8 cellular contexts compared by ENCODE assay signal in genomic region chrX:21940356-21940829, GRCh38. TPM values are rescaled to one million over a fixed set of nuclear protein-coding genes. Genes with fewer than 3 reads are reported as not detected.
DNase-seq lines count a peak whose midpoint lies in the region; ATAC-seq and TF ChIP-seq lines count a peak whose summit lies in the region.

Gene SMS, plus strand, starts transcription at chrX:21940709. Its CDS starts 116 bp downstream, at chrX:21940825.

- peak within 1 kb of the TSS; percentile 32 for H3K4me2 ChIP-seq in H9 (ENCODE audit: insufficient read depth, insufficient read length, low read length)
- peak within 1 kb of the TSS; percentile 63 for H3K4me2 ChIP-seq in SU-DHL-6 (ENCODE audit: low read depth, low read length, poor library complexity, severe bottlenecking)

- peaks cover 6 to 14% (median 7%) of the 10 kb centered on the region in 3 experiments; a peak in 5 of 7 replicates for H3K36me3 Mint-ChIP-seq in H9 (ENCODE audit: insufficient read depth in 1 of 3, low read depth in 3 of 3)
- H3K36me3 Mint-ChIP-seq in activated naive CD8-positive, alpha-beta T cell treated with anti-CD3 and anti-CD28 coated beads, Interleukin-2, amount 50 U/mL, for 24 hours (ENCODE audit: low read depth) = peaks cover 24% of the 10 kb centered on the region

- H2AFZ ChIP-seq in H9 (ENCODE audit: low read length) (no peak within 1 kb of the TSS), SU-DHL-6 (ENCODE audit: low read depth, low read length, severe bottlenecking) (peak within 1 kb of the TSS; percentile 93)

- no peak within 1 kb of the TSS for H3K56ac ChIP-seq in H9 (ENCODE audit: insufficient read length, low read depth, low read length)

- H2BK5ac ChIP-seq in H9 (ENCODE audit: insufficient read length, low read length) = no peak within 1 kb of the TSS

- peak within 1 kb of the TSS; percentile 80; the same call in 1 of the 2 replicates for H3K14ac ChIP-seq in H9 (ENCODE audit: insufficient read depth, low read length)

- no peaks in the 10 kb centered on the region for H3K9me2 ChIP-seq in SU-DHL-6 (replicated peaks; ENCODE audit: insufficient read depth, low read length)

- no peak within 1 kb of the TSS for H4K91ac ChIP-seq in H9 (ENCODE audit: insufficient read length, low read depth, low read length)

- intact Hi-C loops in cardiac septum (cut with DNase I) (loop anchor here (10.0 kb wide), 1 partner anchor 186 kb away; the partner anchor contains the start of gene SMPX), posterior cingulate gyrus (cut with DNase I) (no loop called here), uterus (cut with DNase I; ENCODE audit: low total_unique reads) (no loop called here)

- no peak within 1 kb of the TSS for H4K8ac ChIP-seq in H9 (replicated peaks; ENCODE audit: insufficient read length, low read depth, low read length)

- H3K9me3 ChIP-seq in H9 (ENCODE audit: control insufficient read depth, low read depth, low read length) = no peaks in the 10 kb centered on the region
- no peaks in the 10 kb centered on the region for H3K9me3 ChIP-seq in MG63
- no peaks in the 10 kb centered on the region for H3K9me3 ChIP-seq in SU-DHL-6 (ENCODE audit: insufficient read depth, low read length)
- no peaks in the 10 kb centered on the region for H3K9me3 ChIP-seq in uterus

- no peak within 1 kb of the TSS for H2BK15ac ChIP-seq in H9 (ENCODE audit: low read depth, low read length)

- 0 out of 2 replicates have a peak, but pooled peaks cover 9% of the 10 kb centered on the region for H3F3A ChIP-seq in SU-DHL-6 (ENCODE audit: insufficient read depth)

- peaks cover 38 to 45% of the 10 kb centered on the region in 2 experiments for H3K4me1 Mint-ChIP-seq in H9
- peaks cover 28% of the 10 kb centered on the region for H3K4me1 Mint-ChIP-seq in activated naive CD8-positive, alpha-beta T cell treated with anti-CD3 and anti-CD28 coated beads, Interleukin-2, amount 50 U/mL, for 24 hours

- H2AK5ac ChIP-seq in H9 (ENCODE audit: insufficient read length, low read length) = no peak within 1 kb of the TSS

- ATAC-seq in activated naive CD8-positive, alpha-beta T cell treated with anti-CD3 and anti-CD28 coated beads, Interleukin-2, amount 50 U/mL, for 24 hours = peak; percentile 77

- no peaks in the 10 kb centered on the region for H3K27me3 Mint-ChIP-seq in H9 (ENCODE audit: low read depth)
- no peaks in the 10 kb centered on the region for H3K27me3 Mint-ChIP-seq in activated naive CD8-positive, alpha-beta T cell treated with anti-CD3 and anti-CD28 coated beads, Interleukin-2, amount 50 U/mL, for 24 hours

- H3K27me3 ChIP-seq in H9 (ENCODE audit: insufficient read depth, low read length) (no peaks in the 10 kb centered on the region), MG63 (no peaks in the 10 kb centered on the region), SU-DHL-6 (ENCODE audit: low read length) (no peaks in the 10 kb centered on the region), uterus (no peaks in the 10 kb centered on the region)

- H3K4me3 Mint-ChIP-seq in H9 = peak within 1 kb of the TSS; percentile 91 to 94
- peak within 1 kb of the TSS; percentile 89 for H3K4me3 Mint-ChIP-seq in activated naive CD8-positive, alpha-beta T cell treated with anti-CD3 and anti-CD28 coated beads, Interleukin-2, amount 50 U/mL, for 24 hours

- H3K27ac ChIP-seq in H9 (ENCODE audit: insufficient read length, low read depth, low read length) (no peak within 1 kb of the TSS), SU-DHL-6 (ENCODE audit: low read depth, low read length) (no peak within 1 kb of the TSS; the same call in 1 of the 2 replicates), uterus (peak within 1 kb of the TSS; percentile 81 to 82)

- TF ChIP-seq CTCF in H9 (conservative IDR thresholded peaks at IDR 0.05) (no peak), SU-DHL-6 (IDR thresholded peaks at IDR 0.05; ENCODE audit: insufficient read depth, low read length, poor library complexity, severe bottlenecking) (no peak), uterus (IDR thresholded peaks at IDR 0.05) (no peak)

- no CpG with 5 or more reads among the region's 46 CpGs for WGBS in H9 (ENCODE audit: extremely low coverage, insufficient read length, low lambda C conversion rate)

- H3K27ac Mint-ChIP-seq in H9 = peak within 1 kb of the TSS; percentile 40 to 97 (median 59); a peak in 4 of 7 replicates
- H3K27ac Mint-ChIP-seq in activated naive CD8-positive, alpha-beta T cell treated with anti-CD3 and anti-CD28 coated beads, Interleukin-2, amount 50 U/mL, for 24 hours = peak within 1 kb of the TSS; percentile 93

- no peak within 1 kb of the TSS for H2BK12ac ChIP-seq in H9 (ENCODE audit: insufficient read length, low read depth, low read length)

- H3K23ac ChIP-seq in H9 (ENCODE audit: insufficient read length, low read depth, low read length) = no peak within 1 kb of the TSS

- H3T11ph ChIP-seq in H9 (ENCODE audit: low read length) = no peak within 1 kb of the TSS

- peaks cover 30% of the 10 kb centered on the region; the same call in 1 of the 2 replicates for H3K79me2 ChIP-seq in H9 (ENCODE audit: insufficient read depth, low read length)
- peaks cover 32% of the 10 kb centered on the region for H3K79me2 ChIP-seq in SU-DHL-6 (ENCODE audit: insufficient read depth, low read length)

- peak within 1 kb of the TSS; percentile 60 for H3K9ac ChIP-seq in H9 (ENCODE audit: extremely low read depth, insufficient read length, low read length)
- H3K9ac ChIP-seq in SU-DHL-6 (ENCODE audit: low read length) = peak within 1 kb of the TSS; percentile 63

- no peak within 1 kb of the TSS for H2BK20ac ChIP-seq in H9 (ENCODE audit: low read depth, low read length, poor library complexity, severe bottlenecking)

- peaks cover 0 to 40% of the 10 kb centered on the region in 2 experiments; a peak in 4 of 5 replicates for H3K9me3 Mint-ChIP-seq in H9
- H3K9me3 Mint-ChIP-seq in activated naive CD8-positive, alpha-beta T cell treated with anti-CD3 and anti-CD28 coated beads, Interleukin-2, amount 50 U/mL, for 24 hours = no peaks in the 10 kb centered on the region

- H4K20me1 ChIP-seq in H9 (ENCODE audit: control insufficient read depth, insufficient read depth, insufficient read length) = no peaks in the 10 kb centered on the region
- H4K20me1 ChIP-seq in SU-DHL-6 (ENCODE audit: low read depth, low read length) = no peaks in the 10 kb centered on the region

- peak; percentile 32 to 68 for TF ChIP-seq POLR2A in uterus (IDR thresholded peaks at IDR 0.05)

- H4K5ac ChIP-seq in H9 (ENCODE audit: insufficient read length, low read depth, low read length) = no peak within 1 kb of the TSS

- H3K23me2 ChIP-seq in H9 (ENCODE audit: insufficient read length, low read depth, low read length, poor library complexity, severe bottlenecking) = peaks cover 6% of the 10 kb centered on the region

- peak within 1 kb of the TSS; percentile 84 for H3K18ac ChIP-seq in H9 (ENCODE audit: insufficient read length, low read depth, low read length)

- DNase-seq in GF-D8 (lab: John Stamatoyannopoulos, UW) (peak; percentile 21), H9 (peak; percentile 67), MG63 (peak; percentile 91), cardiac septum (ENCODE audit: low spot score) (peak; percentile 89), posterior cingulate gyrus (peak; percentile 21 to 92 (median 62)), uterus (peak; percentile 71 to 78)
- peak; percentile 74 for DNase-seq in activated naive CD8-positive, alpha-beta T cell treated with anti-CD3 and anti-CD28 coated beads, Interleukin-2, amount 50 U/mL, for 24 hours

- peaks cover 11% of the 10 kb centered on the region for H3K36me3 ChIP-seq in MG63
- no peaks in the 10 kb centered on the region for H3K36me3 ChIP-seq in SU-DHL-6 (ENCODE audit: low read length)
- H3K36me3 ChIP-seq in uterus = no peaks in the 10 kb centered on the region

- peak within 1 kb of the TSS; percentile 69 for H3K4me3 ChIP-seq in MG63
- peak within 1 kb of the TSS; percentile 67 for H3K4me3 ChIP-seq in SU-DHL-6 (ENCODE audit: insufficient read depth, low read length, poor library complexity, severe bottlenecking)
- peak within 1 kb of the TSS; percentile 31 to 58 for H3K4me3 ChIP-seq in uterus

- H3K4ac ChIP-seq in H9 (ENCODE audit: low read depth, low read length) = no peak within 1 kb of the TSS; the same call in 1 of the 2 replicates

- no peak within 1 kb of the TSS for H2BK120ac ChIP-seq in H9 (ENCODE audit: low read depth, low read length, poor library complexity, severe bottlenecking)

- peaks cover 2% of the 10 kb centered on the region; the same call in 1 of the 2 replicates for H3K4me1 ChIP-seq in H9 (ENCODE audit: insufficient read depth, low read length)
- H3K4me1 ChIP-seq in uterus = no peaks in the 10 kb centered on the region

- no peaks in the 10 kb centered on the region for H3K79me1 ChIP-seq in H9 (ENCODE audit: insufficient read depth, low read depth, low read length, poor library complexity, severe bottlenecking)

RNA-seq across cellular contexts. Expression of gene SMS, which starts in this region (rescaled TPM):
- total RNA-seq in H9 (2021) = 411 and 415 TPM in 2 replicates
- 548 and 711 TPM in 2 replicates for total RNA-seq in MG63 (2014; rRNA removed; shearing (Covaris generic); ENCODE audit: low replicate concordance)
- 74.9 TPM for total RNA-seq in cardiac septum
- total RNA-seq in uterus = 10 to 100 TPM in 3 of 4 donors, 1 to 10 TPM in 1; 6.4 to 84.3 (median 37.8) TPM

Comparison
In these comparisons a context has a peak if more than half of its experiments do, and no peak if none do; other contexts are left out.
1. DNase-seq: peak in every context shown above with its lines; median percentile 91 in MG63; 89 in cardiac septum; 74 in uterus; 74 in activated naive CD8-positive, alpha-beta T cell treated with anti-CD3 and anti-CD28 coated beads, Interleukin-2, amount 50 U/mL, for 24 hours; 67 in H9; 62 in posterior cingulate gyrus; 21 in GF-D8.
2. H3K27ac ChIP-seq: peak in uterus (2 of 2); none in H9 (single experiment) and SU-DHL-6 (single experiment).
3. Peak in every context shown above with its lines, with median percentiles within 50 percentile points of each other: H3K4me3 ChIP-seq.